Comparison of ENCODE assay signal across 10 cellular contexts in the genomic region with DNA sequence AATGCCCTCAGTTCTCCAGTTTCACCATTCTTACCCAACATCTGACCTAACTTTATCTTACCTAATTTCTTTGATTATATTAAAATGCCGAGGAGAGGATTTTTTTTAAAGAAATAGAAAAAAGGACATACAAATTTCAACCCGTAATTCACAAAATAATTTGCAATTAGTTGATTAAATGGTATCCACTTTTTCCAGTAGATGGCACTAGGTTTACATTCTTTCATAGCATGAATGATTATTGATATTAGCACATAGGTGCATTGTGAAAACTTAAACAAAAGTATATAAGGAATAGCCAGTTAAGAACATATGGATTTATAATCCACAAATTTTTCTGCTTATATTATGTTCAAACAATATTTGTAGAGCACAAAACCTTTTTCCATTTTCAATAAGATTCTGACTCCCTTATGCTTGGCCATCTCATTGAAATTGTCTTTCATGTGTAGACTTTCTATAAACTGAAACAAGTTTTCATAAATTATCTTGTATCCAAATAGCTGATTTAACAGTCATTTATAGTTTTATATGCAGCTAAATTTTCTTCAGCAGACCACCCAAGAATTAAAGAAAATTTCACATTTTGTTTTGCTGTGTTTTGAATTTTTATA. TPM values are rescaled to one million over a fixed set of nuclear protein-coding genes. Genes with fewer than 3 reads are reported as not detected.
DNase-seq lines count a peak whose midpoint lies in the region; FAIRE-seq and TF ChIP-seq lines count a peak whose summit lies in the region.
"Had no signal": no experiment of that assay in that cellular context is flagged by ENCODE, and none has a peak within 500 bp of the region (broad histone marks: within the 10 kb centered on the region; RNA-seq: fewer than 3 reads in every experiment).

No MANE protein-coding gene starts in this region.

- H3F3A ChIP-seq in SK-N-SH (replicated peaks; ENCODE audit: insufficient read depth) = peaks cover 16% of the 10 kb centered on the region

- H3K27me3 ChIP-seq in AG04450 (ENCODE audit: control insufficient read depth, insufficient read depth, low read length) (no peaks in the 10 kb centered on the region), SK-N-SH (ENCODE audit: insufficient read depth) (no peaks in the 10 kb centered on the region), sigmoid colon (no peaks in the 10 kb centered on the region)

- POLR2A ChIA-PET in AG04450 (lab: Yijun Ruan, JAX) (no interaction called here), HEK293 (lab: Yijun Ruan, JAX) (no interaction called here), SK-N-SH (lab: Yijun Ruan, JAX) (no interaction called here)

- DNase-seq in AG04450 (ENCODE audit: low read depth, low spot score) (no peak), SK-N-SH (no peak), sigmoid colon (no peak), GM19238 (ENCODE audit: insufficient read length, low spot score) (no peak), middle frontal gyrus (ENCODE audit: extremely low spot score, low spot score) (no peak), SKM-1 (lab: John Stamatoyannopoulos, UW; ENCODE audit: unreplicated experiment) (no peak)
- DNase-seq: activated CD8-positive, alpha-beta T cell treated with anti-CD3 and anti-CD28 coated beads, Interleukin-2, amount 10 ng/mL, durations not matched to agents 7 days and 5 days; stimulated activated CD4-positive, alpha-beta T cell treated with anti-CD3 and anti-CD28 coated beads, Interleukin-2, amount 100 ng/mL, for 24 hours had no signal

- no peak overlapping the region for H3K27ac ChIP-seq in AG04450 (ENCODE audit: low read depth, low read length)
- no peak overlapping the region for H3K27ac ChIP-seq in HEK293 (ENCODE audit: extremely low read depth, low read depth, low read length)
- peak overlapping the region in 1 of 2 experiments; percentile 40; a peak in 2 of 4 replicates for H3K27ac ChIP-seq in SK-N-SH (ENCODE audit: low read depth in 2 of 2, low read length in 1 of 2)
- no peak overlapping the region for H3K27ac ChIP-seq in sigmoid colon

- H2AFZ ChIP-seq in SK-N-SH (ENCODE audit: low read depth) = no peak overlapping the region

- no peak for TF ChIP-seq POLR2A in sigmoid colon (IDR thresholded peaks at IDR 0.05)

- H4K20me1 ChIP-seq in SK-N-SH (ENCODE audit: insufficient read depth) = no peaks in the 10 kb centered on the region

- no peaks in the 10 kb centered on the region for H3K4me1 ChIP-seq in HEK293 (ENCODE audit: control insufficient read depth, insufficient read depth, low read length)
- H3K4me1 ChIP-seq in SK-N-SH (ENCODE audit: control insufficient read depth in 1 of 2, insufficient read depth in 2 of 2, low read depth in 1 of 2, low read length in 1 of 2) = peaks cover 0 to 14% of the 10 kb centered on the region in 2 experiments; a peak in 3 of 4 replicates
- peaks cover 0 to 25% (median 12%) of the 10 kb centered on the region in 4 donors for H3K4me1 ChIP-seq in sigmoid colon

- FAIRE-seq in islet of Langerhans (lab: Jason Lieb, UNC) = peak; percentile 98

- H3K9ac ChIP-seq in SK-N-SH = peak overlapping the region; percentile 31; the same call in 1 of the 2 replicates

- H3K9me2 ChIP-seq in SK-N-SH = no peaks in the 10 kb centered on the region

- peaks cover 0 to under 1% of the 10 kb centered on the region in 2 experiments; a peak in 1 of 3 replicates for H3K36me3 ChIP-seq in HEK293 (ENCODE audit: control insufficient read depth in 2 of 2, insufficient read depth in 1 of 2, low read length in 2 of 2)
- peaks cover 0 to 31% of the 10 kb centered on the region in 2 experiments for H3K36me3 ChIP-seq in SK-N-SH (replicated peaks in 1 of 2; ENCODE audit: control insufficient read depth in 1 of 2, insufficient read depth in 2 of 2, low read length in 1 of 2)
- peaks cover 0 to 2% (median 0%) of the 10 kb centered on the region in 4 donors for H3K36me3 ChIP-seq in sigmoid colon

- TF ChIP-seq RAD21 in SK-N-SH (IDR thresholded peaks at IDR 0.05; ENCODE audit: low read length) = peak; percentile 63

- CTCF ChIA-PET in AG04450 (lab: Charles Lee) = interaction anchor here (0.6 to 4.4 kb wide), 10 partner anchors 15 to 428 kb away, joined by 3 to 27 read pairs (median 3); no protein-coding TSS in a partner anchor
- CTCF ChIA-PET in HEK293 (lab: Yijun Ruan, JAX) = interaction anchor here (0.6 to 3.4 kb wide), 9 partner anchors 12 to 793 kb away, joined by 3 to 28 read pairs (median 4); no protein-coding TSS in a partner anchor
- CTCF ChIA-PET in SK-N-SH (lab: Yijun Ruan, JAX) = interaction anchor here (0.8 kb wide), 1 partner anchor 14 kb away, joined by 3 read pairs; no protein-coding TSS in a partner anchor

- intact Hi-C loops in sigmoid colon (cut with DNase I) = loop anchor here (5.0 kb wide), 1 partner anchor 773 kb away; no protein-coding TSS in a partner anchor

- H3K4me3 ChIP-seq in AG04450 (ENCODE audit: low read depth, low read length) = no peak overlapping the region
- no peak overlapping the region for H3K4me3 ChIP-seq in HEK293 (ENCODE audit: low read depth, low read length)
- no peak overlapping the region for H3K4me3 ChIP-seq in SK-N-SH (ENCODE audit: low read depth in 2 of 2, low read length in 1 of 2)
- H3K4me3 ChIP-seq in sigmoid colon = no peak overlapping the region

- WGBS in SK-N-SH (ENCODE audit: low lambda C conversion rate) = 9% methylated on average over 2 of the region's 2 CpGs
- WGBS in sigmoid colon, 2 donors = 27 to 51% methylated on average over 2 of the region's 2 CpGs

- H3K79me2 ChIP-seq in SK-N-SH (ENCODE audit: insufficient read depth) = peaks cover 48% of the 10 kb centered on the region

- H3K4me2 ChIP-seq in SK-N-SH = no peak overlapping the region

- H3K9me3 ChIP-seq in AG04450 (ENCODE audit: control insufficient read depth, insufficient read depth, low read length) (no peaks in the 10 kb centered on the region), HEK293 (ENCODE audit: control insufficient read depth, insufficient read depth, low read depth, low read length) (no peaks in the 10 kb centered on the region), SK-N-SH (no peaks in the 10 kb centered on the region), sigmoid colon (no peaks in the 10 kb centered on the region)

- no peak for TF ChIP-seq EP300 in SK-N-SH (IDR thresholded peaks at IDR 0.05; ENCODE audit: borderline replicate concordance in 1 of 2, low read depth in 1 of 2, low read length in 1 of 2)
- no peak for TF ChIP-seq EP300 in sigmoid colon (IDR thresholded peaks at IDR 0.05)

- peak; percentile 55 for TF ChIP-seq CTCF in AG04450 (IDR thresholded peaks at IDR 0.05; ENCODE audit: low read depth, low read length)
- TF ChIP-seq CTCF in HEK293 (tag by site-specific recombination; IDR thresholded peaks at IDR 0.05) = peak; percentile 45; the same call in 1 of the 2 replicates
- peak; percentile 82 for TF ChIP-seq CTCF in SK-N-SH (IDR thresholded peaks at IDR 0.05)
- TF ChIP-seq CTCF in sigmoid colon (IDR thresholded peaks at IDR 0.05) = no peak

TF ChIP-seq in HEK293, 187 proteins besides CTCF, POLR2A, EP300 and RAD21 (continues in another document):
- no peak for TF ChIP-seq ZNF514 (tag by site-specific recombination; IDR thresholded peaks at IDR 0.05)
- TF ChIP-seq ZEB2 (tag by site-specific recombination; IDR thresholded peaks at IDR 0.05) = 0 out of 2 replicates have a peak, but pooled peaks have one; percentile 24
- TF ChIP-seq, protein P1, sequence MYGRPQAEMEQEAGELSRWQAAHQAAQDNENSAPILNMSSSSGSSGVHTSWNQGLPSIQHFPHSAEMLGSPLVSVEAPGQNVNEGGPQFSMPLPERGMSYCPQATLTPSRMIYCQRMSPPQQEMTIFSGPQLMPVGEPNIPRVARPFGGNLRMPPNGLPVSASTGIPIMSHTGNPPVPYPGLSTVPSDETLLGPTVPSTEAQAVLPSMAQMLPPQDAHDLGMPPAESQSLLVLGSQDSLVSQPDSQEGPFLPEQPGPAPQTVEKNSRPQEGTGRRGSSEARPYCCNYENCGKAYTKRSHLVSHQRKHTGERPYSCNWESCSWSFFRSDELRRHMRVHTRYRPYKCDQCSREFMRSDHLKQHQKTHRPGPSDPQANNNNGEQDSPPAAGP (tag by site-specific recombination; IDR thresholded peaks at IDR 0.05) = no peak
- no peak for TF ChIP-seq ZBTB48 (tag by site-specific recombination; IDR thresholded peaks at IDR 0.05)

TF ChIP-seq in SK-N-SH, 30 proteins besides CTCF, POLR2A, EP300 and RAD21:
- TF ChIP-seq FOXM1 (IDR thresholded peaks at IDR 0.05; ENCODE audit: low read depth) = 0 out of 2 replicates have a peak, but pooled peaks have one; percentile 17
- TF ChIP-seq TCF12 (IDR thresholded peaks at IDR 0.05) = 0 out of 2 replicates have a peak, but pooled peaks have one; percentile 16
- no peak for TF ChIP-seq GATA2 (CRISPR knock-in tag; IDR thresholded peaks at IDR 0.05)
- TF ChIP-seq SMC3 (IDR thresholded peaks at IDR 0.05; ENCODE audit: low read depth, low read length) = peak; percentile 32; the same call in 1 of the 2 replicates

RNA-seq across cellular contexts. Expression of a gene that starts 35.3 kb away (rescaled TPM):
- polyA plus RNA-seq in AG04450 (2011; rRNA removed) = 60.9 and 75.6 TPM in 2 replicates
- polyA minus RNA-seq in AG04450 (2011; rRNA and poly(A)+ RNA removed) = 76.5 and 78.1 TPM in 2 replicates
- 24.3 and 32.1 TPM in 2 replicates for polyA plus RNA-seq in SK-N-SH (2012; rRNA removed)
- 35.2 and 37.3 TPM in 2 replicates for polyA plus RNA-seq in SK-N-SH (2012; cell fraction: cytosol; rRNA removed)
- 14.9 and 29.1 TPM in 2 replicates for polyA plus RNA-seq in SK-N-SH (2012; cell fraction: nucleus; rRNA removed)
- total RNA-seq in sigmoid colon = 100 to 1,000 TPM; 159 to 232 (median 223) TPM
- polyA plus RNA-seq in sigmoid colon = 10 to 100 TPM in 2 of 3 donors, 1 to 10 TPM in 1; 6.2 to 13.4 (median 10.8) TPM
- total RNA-seq: activated CD8-positive, alpha-beta T cell treated with anti-CD3 and anti-CD28 coated beads, Interleukin-2, amount 10 ng/mL, durations not matched to agents 7 days and 5 days had no signal

Comparison
In these comparisons a context has a peak if more than half of its experiments do, and no peak if none do; other contexts are left out.
1. CTCF ChIP-seq: peak in AG04450 (single experiment), HEK293 (single experiment) and SK-N-SH (single experiment); none in sigmoid colon (0 of 4).